11 cellular contexts compared by ENCODE assay signal in genomic region chr20:33679758-33680485, GRCh38. TPM values are rescaled to one million over a fixed set of nuclear protein-coding genes. Genes with fewer than 3 reads are reported as not detected.
A peak's percentile ranks its signal among the peaks of the same experiment; 100 is the strongest.
DNase-seq lines count a peak whose midpoint lies in the region; ATAC-seq and TF ChIP-seq lines count a peak whose summit lies in the region.
"Had no signal": no experiment of that assay in that cellular context is flagged by ENCODE, and none has a peak within 500 bp of the region (broad histone marks: within the 10 kb centered on the region; RNA-seq: fewer than 3 reads in every experiment).

No MANE protein-coding gene starts in this region.

- no peaks in the 10 kb centered on the region for H3K27me3 Mint-ChIP-seq in WTC11 (ENCODE audit: low read depth)
- H3K27me3 Mint-ChIP-seq in natural killer cell treated with Interleukin-12 subunit alpha and Interleukin-12 subunit beta and Interleukin-15 and Interleukin-18, amount 100 ng/mL, for 72 hours = no peaks in the 10 kb centered on the region
- H3K27me3 Mint-ChIP-seq: stimulated activated naive CD8-positive, alpha-beta T cell treated with anti-CD3 and anti-CD28 coated beads, Interleukin-15, Interleukin-2, amounts not matched to agents 100 ng/mL and 50 ng/mL, for 24 hours had no signal

- CTCF ChIA-PET in WTC11 (lab: Charles Lee) = interaction anchor here (0.6 to 4.8 kb wide), 3 partner anchors 12 to 1116 kb away, joined by 4 to 24 read pairs (median 4); partner anchors contain the start of gene ACTL10

- no peaks in the 10 kb centered on the region for H3K27me3 ChIP-seq in H7 (ENCODE audit: control insufficient read depth, insufficient read depth, low read length)
- H3K27me3 ChIP-seq: adrenal gland, gastrocnemius medialis had no signal

- H3K4me3 Mint-ChIP-seq in WTC11 = no peak overlapping the region
- no peak overlapping the region for H3K4me3 Mint-ChIP-seq in natural killer cell treated with Interleukin-12 subunit alpha and Interleukin-12 subunit beta and Interleukin-15 and Interleukin-18, amount 100 ng/mL, for 72 hours

- POLR2A ChIA-PET in WTC11 (lab: Charles Lee) = interaction anchor here (1.2 kb wide), 1 partner anchor 13 kb away, joined by 3 read pairs; the partner anchor contains the start of gene ACTL10

- no peak for TF ChIP-seq CTCF in WTC11 (IDR thresholded peaks at IDR 0.05)

- DNase-seq in H7 (peak; percentile 40), WTC11 (ENCODE audit: low spot score) (no peak), NCI-H2107 treated with DMSO at 0.1 percent for 48 hours (lab: John Stamatoyannopoulos, UW; ENCODE audit: unreplicated experiment) (no peak), SIG-M5 treated with dmso at 0.1 percent for 504 hours (lab: John Stamatoyannopoulos, UW; ENCODE audit: unreplicated experiment) (no peak), NOMO-1 (lab: John Stamatoyannopoulos, UW; ENCODE audit: unreplicated experiment in 2 of 2) (no peak), NCI-H446 (lab: John Stamatoyannopoulos, UW) (no peak)
- DNase-seq in natural killer cell treated with Interleukin-12 subunit alpha and Interleukin-12 subunit beta and Interleukin-15 and Interleukin-18, amount 100 ng/mL, for 72 hours (ENCODE audit: low spot score) = no peak
- DNase-seq: gastrocnemius medialis had no signal

- H3K4me3 ChIP-seq in H7 (ENCODE audit: insufficient read depth, low read depth, low read length) = no peak overlapping the region
- H3K4me3 ChIP-seq: adrenal gland, gastrocnemius medialis had no signal

- peaks cover 27% of the 10 kb centered on the region for H3K36me3 Mint-ChIP-seq in WTC11
- no peaks in the 10 kb centered on the region for H3K36me3 Mint-ChIP-seq in natural killer cell treated with Interleukin-12 subunit alpha and Interleukin-12 subunit beta and Interleukin-15 and Interleukin-18, amount 100 ng/mL, for 72 hours

- 0 out of 2 replicates have a peak overlapping the region, but pooled peaks have one; percentile 19 for H3K27ac Mint-ChIP-seq in WTC11
- peak overlapping the region in 1 of 2 donors; percentile 23 for H3K27ac Mint-ChIP-seq in natural killer cell treated with Interleukin-12 subunit alpha and Interleukin-12 subunit beta and Interleukin-15 and Interleukin-18, amount 100 ng/mL, for 72 hours
- H3K27ac Mint-ChIP-seq: stimulated activated naive CD8-positive, alpha-beta T cell treated with anti-CD3 and anti-CD28 coated beads, Interleukin-15, Interleukin-2, amounts not matched to agents 100 ng/mL and 50 ng/mL, for 24 hours had no signal

- no peaks in the 10 kb centered on the region for H3K9me3 Mint-ChIP-seq in WTC11
- H3K9me3 Mint-ChIP-seq in natural killer cell treated with Interleukin-12 subunit alpha and Interleukin-12 subunit beta and Interleukin-15 and Interleukin-18, amount 100 ng/mL, for 72 hours = no peaks in the 10 kb centered on the region
- H3K9me3 Mint-ChIP-seq: stimulated activated naive CD8-positive, alpha-beta T cell treated with anti-CD3 and anti-CD28 coated beads, Interleukin-15, Interleukin-2, amounts not matched to agents 100 ng/mL and 50 ng/mL, for 24 hours had no signal

- H3K36me3 ChIP-seq in H7 (replicated peaks; ENCODE audit: control insufficient read depth, insufficient read depth, low read length) = peaks cover 28% of the 10 kb centered on the region
- H3K36me3 ChIP-seq: adrenal gland, gastrocnemius medialis had no signal

- ATAC-seq in GM18858 (IDR thresholded peaks at IDR 0.05; ENCODE audit: unreplicated experiment) = peak; percentile 51
- ATAC-seq in WTC11 = no peak
- ATAC-seq in natural killer cell treated with Interleukin-12 subunit alpha and Interleukin-12 subunit beta and Interleukin-15 and Interleukin-18, amount 100 ng/mL, for 72 hours = peak; percentile 62 to 67
- ATAC-seq: gastrocnemius medialis had no signal

- H3K4me1 Mint-ChIP-seq in WTC11 = peaks cover 25% of the 10 kb centered on the region
- peaks cover 29 to 36% of the 10 kb centered on the region in 2 donors for H3K4me1 Mint-ChIP-seq in natural killer cell treated with Interleukin-12 subunit alpha and Interleukin-12 subunit beta and Interleukin-15 and Interleukin-18, amount 100 ng/mL, for 72 hours (ENCODE audit: low read depth in 2 of 2)

TF ChIP-seq in WTC11, 78 proteins besides CTCF, POLR2A, EP300 and RAD21:
- TF ChIP-seq ZNF671 (CRISPR knock-in tag; IDR thresholded peaks at IDR 0.05) (no peak), NFYB (CRISPR knock-in tag; conservative IDR thresholded peaks at IDR 0.05; ENCODE audit: low read depth) (no peak), USF1 (CRISPR knock-in tag; IDR thresholded peaks at IDR 0.05) (no peak), CBFB (CRISPR knock-in tag; IDR thresholded peaks at IDR 0.05; ENCODE audit: low read depth) (no peak), NR3C1 (CRISPR knock-in tag; conservative IDR thresholded peaks at IDR 0.05; ENCODE audit: low read depth) (no peak), FOXP4 (CRISPR knock-in tag; IDR thresholded peaks at IDR 0.05) (no peak), NFATC4 (CRISPR knock-in tag; IDR thresholded peaks at IDR 0.05) (no peak), ZNF317 (CRISPR knock-in tag; IDR thresholded peaks at IDR 0.05; ENCODE audit: borderline replicate concordance, low read depth) (no peak), SMAD3 (CRISPR knock-in tag; IDR thresholded peaks at IDR 0.05; ENCODE audit: borderline replicate concordance) (no peak), EMX1 (CRISPR knock-in tag; IDR thresholded peaks at IDR 0.05) (no peak), E2F5 (CRISPR knock-in tag; IDR thresholded peaks at IDR 0.05) (no peak), MYBL2 (CRISPR knock-in tag; IDR thresholded peaks at IDR 0.05) (no peak), FOXK1 (CRISPR knock-in tag; IDR thresholded peaks at IDR 0.05) (no peak), MLX (CRISPR knock-in tag; IDR thresholded peaks at IDR 0.05) (no peak), RELA (CRISPR knock-in tag; IDR thresholded peaks at IDR 0.05; ENCODE audit: borderline replicate concordance) (no peak)

RNA-seq across cellular contexts. Expression of gene NECAB3, which starts 5.7 kb away (rescaled TPM):
- total RNA-seq in H7 (2014; rRNA removed; shearing (Covaris generic)) = 39.9 and 56.7 TPM in 2 replicates
- total RNA-seq in WTC11 (2021) = 29.3 to 38.0 TPM (median 29.7 TPM) in 3 replicates
- 10 to 100 TPM; 16.9 to 29.5 TPM for total RNA-seq in natural killer cell treated with Interleukin-12 subunit alpha and Interleukin-12 subunit beta and Interleukin-15 and Interleukin-18, amount 100 ng/mL, for 72 hours

RNA-seq across cellular contexts. Expression of gene E2F1, which starts 6.3 kb away (rescaled TPM):
- 51.8 and 57.8 TPM in 2 replicates for total RNA-seq in H7 (2014; rRNA removed; shearing (Covaris generic))
- 34.2 to 44.2 TPM (median 34.5 TPM) in 3 replicates for total RNA-seq in WTC11 (2021)
- 100 to 1,000 TPM in 1 of 2 donors, 10 to 100 TPM in 1; 45.4 to 123 TPM for total RNA-seq in natural killer cell treated with Interleukin-12 subunit alpha and Interleukin-12 subunit beta and Interleukin-15 and Interleukin-18, amount 100 ng/mL, for 72 hours

RNA-seq across cellular contexts. Expression of gene ACTL10, which starts 13.2 kb away (rescaled TPM):
- 1.3 and 1.4 TPM in 2 replicates for total RNA-seq in H7 (2014; rRNA removed; shearing (Covaris generic))
- 1.3 to 1.9 TPM (median 1.5 TPM) in 3 replicates for total RNA-seq in WTC11 (2021)
- 1 to 10 TPM; 1.7 to 4.3 TPM for total RNA-seq in natural killer cell treated with Interleukin-12 subunit alpha and Interleukin-12 subunit beta and Interleukin-15 and Interleukin-18, amount 100 ng/mL, for 72 hours

RNA-seq across cellular contexts. Expression of gene C20orf144, which starts 17.8 kb away (rescaled TPM):
- 0.11 TPM in 1 of 2 replicates, not detected in the other for total RNA-seq in H7 (2014; rRNA removed; shearing (Covaris generic))
- 0.09 to 0.21 TPM (median 0.14 TPM) in 3 replicates for total RNA-seq in WTC11 (2021)
- under 1 TPM; 0.12 to 0.81 TPM for total RNA-seq in natural killer cell treated with Interleukin-12 subunit alpha and Interleukin-12 subunit beta and Interleukin-15 and Interleukin-18, amount 100 ng/mL, for 72 hours
- total RNA-seq: gastrocnemius medialis had no signal

RNA-seq across cellular contexts. Expression of gene PXMP4, which starts 40.2 kb away (rescaled TPM):
- under 0.01 TPM in 1 of 2 replicates, not detected in the other for total RNA-seq in H7 (2014; rRNA removed; shearing (Covaris generic))
- 3.3 to 6.0 TPM (median 5.8 TPM) in 3 replicates for total RNA-seq in WTC11 (2021)
- total RNA-seq in natural killer cell treated with Interleukin-12 subunit alpha and Interleukin-12 subunit beta and Interleukin-15 and Interleukin-18, amount 100 ng/mL, for 72 hours = 1 to 10 TPM; 6.9 to 9.3 TPM
